In genomic region chr1:50427086-50427817, GRCh38 we compare ENCODE assay signal across 12 cellular contexts. TPM values are rescaled to one million over a fixed set of nuclear protein-coding genes. Genes with fewer than 3 reads are reported as not detected.
A peak's percentile ranks its signal among the peaks of the same experiment; 100 is the strongest.
DNase-seq lines count a peak whose midpoint lies in the region; ATAC-seq and TF ChIP-seq lines count a peak whose summit lies in the region.
"Had no signal": no experiment of that assay in that cellular context is flagged by ENCODE, and none has a peak within 500 bp of the region (broad histone marks: within the 10 kb centered on the region; RNA-seq: fewer than 3 reads in every experiment).

No MANE protein-coding gene starts in this region.

- CTCF ChIA-PET in activated naive CD4-positive, alpha-beta T cell treated with anti-CD3 and anti-CD28 coated beads, Interleukin-2, amount 10 ng/mL, durations not matched to agents 7 days and 5 days (lab: Charles Lee) = no interaction called here
- CTCF ChIA-PET in activated CD8-positive, alpha-beta T cell treated with anti-CD3 and anti-CD28 coated beads for 36 hours (lab: Charles Lee) = no interaction called here

- peaks cover 100% of the 10 kb centered on the region for H3K27me3 ChIP-seq in foreskin keratinocyte

- H3K27me3 Mint-ChIP-seq in activated naive CD4-positive, alpha-beta T cell treated with anti-CD3 and anti-CD28 coated beads, Interleukin-2, amount 10 ng/mL, durations not matched to agents 7 days and 5 days = peaks cover 92% of the 10 kb centered on the region
- peaks cover 82% of the 10 kb centered on the region for H3K27me3 Mint-ChIP-seq in activated CD8-positive, alpha-beta T cell treated with anti-CD3 and anti-CD28 coated beads for 36 hours
- H3K27me3 Mint-ChIP-seq in type B pancreatic cell = peaks cover 100% of the 10 kb centered on the region

- TF ChIP-seq CTCF in activated CD8-positive, alpha-beta T cell treated with anti-CD3 and anti-CD28 coated beads for 36 hours (IDR thresholded peaks at IDR 0.05) = no peak
- no peak for TF ChIP-seq CTCF in type B pancreatic cell (conservative IDR thresholded peaks at IDR 0.05)
- TF ChIP-seq CTCF in foreskin keratinocyte (conservative IDR thresholded peaks at IDR 0.05) = no peak

- intact Hi-C loops in activated CD8-positive, alpha-beta T cell treated with anti-CD3 and anti-CD28 coated beads for 36 hours (cut with micrococcal nuclease) = no loop called here

- peak overlapping the region; percentile 81 for H3K27ac Mint-ChIP-seq in activated naive CD4-positive, alpha-beta T cell treated with anti-CD3 and anti-CD28 coated beads, Interleukin-2, amount 10 ng/mL, durations not matched to agents 7 days and 5 days
- H3K27ac Mint-ChIP-seq in activated CD8-positive, alpha-beta T cell treated with anti-CD3 and anti-CD28 coated beads for 36 hours = no peak overlapping the region
- H3K27ac Mint-ChIP-seq in type B pancreatic cell = no peak overlapping the region

- peaks cover 31% of the 10 kb centered on the region for H3K4me1 Mint-ChIP-seq in activated naive CD4-positive, alpha-beta T cell treated with anti-CD3 and anti-CD28 coated beads, Interleukin-2, amount 10 ng/mL, durations not matched to agents 7 days and 5 days
- peaks cover 34% of the 10 kb centered on the region for H3K4me1 Mint-ChIP-seq in activated CD8-positive, alpha-beta T cell treated with anti-CD3 and anti-CD28 coated beads for 36 hours (ENCODE audit: low read depth)
- H3K4me1 Mint-ChIP-seq in type B pancreatic cell (ENCODE audit: unreplicated experiment) = peaks cover 24% of the 10 kb centered on the region

- no peaks in the 10 kb centered on the region for H3K9me3 Mint-ChIP-seq in activated naive CD4-positive, alpha-beta T cell treated with anti-CD3 and anti-CD28 coated beads, Interleukin-2, amount 10 ng/mL, durations not matched to agents 7 days and 5 days
- no peaks in the 10 kb centered on the region for H3K9me3 Mint-ChIP-seq in activated CD8-positive, alpha-beta T cell treated with anti-CD3 and anti-CD28 coated beads for 36 hours
- no peaks in the 10 kb centered on the region for H3K9me3 Mint-ChIP-seq in type B pancreatic cell
- H3K9me3 Mint-ChIP-seq: stimulated activated naive CD8-positive, alpha-beta T cell treated with anti-CD3 and anti-CD28 coated beads, Interleukin-15, amount 100 ng/mL, for 72 hours had no signal

- no peak for ATAC-seq in activated CD8-positive, alpha-beta T cell treated with anti-CD3 and anti-CD28 coated beads for 36 hours
- no peak for ATAC-seq in foreskin keratinocyte
- ATAC-seq: stimulated activated naive CD8-positive, alpha-beta T cell treated with anti-CD3 and anti-CD28 coated beads, Interleukin-15, amount 100 ng/mL, for 72 hours had no signal

- peaks cover 11% of the 10 kb centered on the region for H3K36me3 Mint-ChIP-seq in activated naive CD4-positive, alpha-beta T cell treated with anti-CD3 and anti-CD28 coated beads, Interleukin-2, amount 10 ng/mL, durations not matched to agents 7 days and 5 days
- H3K36me3 Mint-ChIP-seq in activated CD8-positive, alpha-beta T cell treated with anti-CD3 and anti-CD28 coated beads for 36 hours (ENCODE audit: low read depth) = no peaks in the 10 kb centered on the region
- H3K36me3 Mint-ChIP-seq in type B pancreatic cell = no peaks in the 10 kb centered on the region

- H3K27ac ChIP-seq in foreskin keratinocyte = no peak overlapping the region

- no peak for DNase-seq in activated naive CD4-positive, alpha-beta T cell treated with anti-CD3 and anti-CD28 coated beads, Interleukin-2, amount 10 ng/mL, durations not matched to agents 7 days and 5 days
- DNase-seq in activated naive CD4-positive, alpha-beta T cell (lab: John Stamatoyannopoulos, UW) = no peak
- no peak for DNase-seq in activated CD8-positive, alpha-beta T cell treated with anti-CD3 and anti-CD28 coated beads for 36 hours
- DNase-seq in left kidney (ENCODE audit: low read depth, low spot score) (peak; percentile 48), type B pancreatic cell (ENCODE audit: extremely low spot score, unreplicated experiment) (no peak), foreskin keratinocyte (no peak), NCI-H1417 treated with DMSO at 0.1 percent for 48 hours (lab: John Stamatoyannopoulos, UW) (no peak)
- no peak for DNase-seq in stimulated activated CD4-positive, alpha-beta T cell treated with anti-CD3 and anti-CD28 coated beads, Interleukin-2, amount 100 ng/mL, for 48 hours
- DNase-seq: NCI-H524 treated with DMSO at 0.1 percent for 48 hours had no signal

- peak overlapping the region; percentile 18 for H3K4me3 Mint-ChIP-seq in activated naive CD4-positive, alpha-beta T cell treated with anti-CD3 and anti-CD28 coated beads, Interleukin-2, amount 10 ng/mL, durations not matched to agents 7 days and 5 days
- peak overlapping the region; percentile 16 for H3K4me3 Mint-ChIP-seq in activated CD8-positive, alpha-beta T cell treated with anti-CD3 and anti-CD28 coated beads for 36 hours
- peak overlapping the region; percentile 73 for H3K4me3 Mint-ChIP-seq in type B pancreatic cell

- H3K4me1 ChIP-seq in foreskin keratinocyte = peaks cover 12% of the 10 kb centered on the region

- POLR2A ChIA-PET in activated CD8-positive, alpha-beta T cell treated with anti-CD3 and anti-CD28 coated beads for 36 hours (lab: Charles Lee) = no interaction called here

RNA-seq across cellular contexts. Expression of gene DMRTA2, which starts 4.0 kb away (rescaled TPM):
- not detected for total RNA-seq in activated CD8-positive, alpha-beta T cell treated with anti-CD3 and anti-CD28 coated beads for 36 hours
- 0.29 and 0.48 TPM in 2 replicates for total RNA-seq in type B pancreatic cell (ENCODE audit: low replicate concordance)
- total RNA-seq in foreskin keratinocyte = not detected in 2 replicates
- polyA plus RNA-seq in foreskin keratinocyte = not detected in 2 replicates
- polyA plus RNA-seq: adipose tissue, BJ had no signal

Comparison
In these comparisons a context has a peak if more than half of its experiments do, and no peak if none do; other contexts are left out.
1. H3K4me3 Mint-ChIP-seq: peak in every context shown above with its lines; median percentile 73 in type B pancreatic cell; 18 in activated naive CD4-positive, alpha-beta T cell treated with anti-CD3 and anti-CD28 coated beads, Interleukin-2, amount 10 ng/mL, durations not matched to agents 7 days and 5 days; 16 in activated CD8-positive, alpha-beta T cell treated with anti-CD3 and anti-CD28 coated beads for 36 hours.